25 cellular contexts compared by ENCODE assay signal in genomic region chr7:113000316-113001020, GRCh38.
DNase-seq lines count a peak whose midpoint lies in the region; ATAC-seq and TF ChIP-seq lines count a peak whose summit lies in the region.
"Had no signal": no experiment of that assay in that cellular context is flagged by ENCODE, and none has a peak within 500 bp of the region (broad histone marks: within the 10 kb centered on the region; RNA-seq: fewer than 3 reads in every experiment).

No MANE protein-coding gene starts in this region.

- ATAC-seq in GM18502 (IDR thresholded peaks at IDR 0.05; ENCODE audit: poor library complexity, unreplicated experiment) (peak; percentile 80), GM19467 (IDR thresholded peaks at IDR 0.05; ENCODE audit: unreplicated experiment) (peak; percentile 72), HG02884 (IDR thresholded peaks at IDR 0.05; ENCODE audit: unreplicated experiment) (peak; percentile 87), HG03469 (IDR thresholded peaks at IDR 0.05; ENCODE audit: unreplicated experiment) (peak; percentile 43), left lung (no peak)
- no peak for ATAC-seq in activated CD8-positive, alpha-beta memory T cell treated with anti-CD3 and anti-CD28 coated beads, Interleukin-2, amount 10 ng/mL, durations not matched to agents 7 days and 5 days
- ATAC-seq: GM23338; lower lobe of right lung; stimulated activated memory B cell treated with anti-CD40 and anti-IgM and Interleukin-4, amounts not matched to agents 10 μg/mL and 1 μg/mL and 100 μg/mL, for 72 hours; T-cell had no signal

- TF ChIP-seq CTCF in uterus (IDR thresholded peaks at IDR 0.05) (no peak), left lung (IDR thresholded peaks at IDR 0.05) (no peak)

- CTCF ChIA-PET in activated CD8-positive, alpha-beta memory T cell treated with anti-CD3 and anti-CD28 coated beads, Interleukin-2, amount 10 ng/mL, durations not matched to agents 7 days and 5 days (lab: Charles Lee): no interaction called here

- no peak for TF ChIP-seq POLR2A in uterus (IDR thresholded peaks at IDR 0.05)

- no peak overlapping the region for H3K4me3 Mint-ChIP-seq in activated CD8-positive, alpha-beta memory T cell treated with anti-CD3 and anti-CD28 coated beads, Interleukin-2, amount 10 ng/mL, durations not matched to agents 7 days and 5 days
- H3K4me3 Mint-ChIP-seq: endodermal cell; GM23338; immature natural killer cell; stimulated activated memory B cell treated with anti-CD40 and anti-IgM and Interleukin-4, amounts not matched to agents 10 μg/mL and 1 μg/mL and 100 μg/mL, for 72 hours; T-cell had no signal

- no peaks in the 10 kb centered on the region for H3K27me3 ChIP-seq in uterus
- H3K27me3 ChIP-seq in left lung: no peaks in the 10 kb centered on the region
- H3K27me3 ChIP-seq: ascending aorta, BLaER1 had no signal

- intact Hi-C loops in uterus (cut with DNase I; ENCODE audit: low total_unique reads) (no loop called here), left lung (cut with DNase I) (no loop called here)

- H3K36me3 Mint-ChIP-seq in activated CD8-positive, alpha-beta memory T cell treated with anti-CD3 and anti-CD28 coated beads, Interleukin-2, amount 10 ng/mL, durations not matched to agents 7 days and 5 days: no peaks in the 10 kb centered on the region
- H3K36me3 Mint-ChIP-seq: immature natural killer cell; stimulated activated memory B cell treated with anti-CD40 and anti-IgM and Interleukin-4, amounts not matched to agents 10 μg/mL and 1 μg/mL and 100 μg/mL, for 72 hours; T-cell had no signal

- H3K4me1 Mint-ChIP-seq in activated CD8-positive, alpha-beta memory T cell treated with anti-CD3 and anti-CD28 coated beads, Interleukin-2, amount 10 ng/mL, durations not matched to agents 7 days and 5 days: no peaks in the 10 kb centered on the region
- H3K4me1 Mint-ChIP-seq: endodermal cell; immature natural killer cell; stimulated activated memory B cell treated with anti-CD40 and anti-IgM and Interleukin-4, amounts not matched to agents 10 μg/mL and 1 μg/mL and 100 μg/mL, for 72 hours; T-cell had no signal

- no peaks in the 10 kb centered on the region for H3K4me1 ChIP-seq in uterus
- no peaks in the 10 kb centered on the region for H3K4me1 ChIP-seq in left lung
- H3K4me1 ChIP-seq: ascending aorta, BLaER1, lower lobe of right lung had no signal

- H3K9me3 ChIP-seq in uterus: no peaks in the 10 kb centered on the region
- no peaks in the 10 kb centered on the region for H3K9me3 ChIP-seq in left lung
- H3K9me3 ChIP-seq: ascending aorta, BLaER1, lower lobe of right lung, thoracic aorta had no signal

- no peaks in the 10 kb centered on the region for H3K9me3 Mint-ChIP-seq in activated CD8-positive, alpha-beta memory T cell treated with anti-CD3 and anti-CD28 coated beads, Interleukin-2, amount 10 ng/mL, durations not matched to agents 7 days and 5 days (ENCODE audit: low read depth)
- H3K9me3 Mint-ChIP-seq: endodermal cell; GM23338; stimulated activated memory B cell treated with anti-CD40 and anti-IgM and Interleukin-4, amounts not matched to agents 10 μg/mL and 1 μg/mL and 100 μg/mL, for 72 hours; T-cell had no signal

- H3K4me3 ChIP-seq in uterus: no peak overlapping the region
- H3K4me3 ChIP-seq in left lung: no peak overlapping the region
- H3K4me3 ChIP-seq: ascending aorta, BLaER1, GM23338, lower lobe of right lung, thoracic aorta had no signal

- H3K27ac ChIP-seq in uterus: no peak overlapping the region
- no peak overlapping the region for H3K27ac ChIP-seq in left lung
- H3K27ac ChIP-seq: ascending aorta, BLaER1, lower lobe of right lung, thoracic aorta had no signal

- H3K27ac Mint-ChIP-seq in activated CD8-positive, alpha-beta memory T cell treated with anti-CD3 and anti-CD28 coated beads, Interleukin-2, amount 10 ng/mL, durations not matched to agents 7 days and 5 days: no peak overlapping the region
- H3K27ac Mint-ChIP-seq: endodermal cell; GM23338; immature natural killer cell; stimulated activated memory B cell treated with anti-CD40 and anti-IgM and Interleukin-4, amounts not matched to agents 10 μg/mL and 1 μg/mL and 100 μg/mL, for 72 hours; T-cell had no signal

- no peaks in the 10 kb centered on the region for H3K36me3 ChIP-seq in uterus
- H3K36me3 ChIP-seq in left lung: no peaks in the 10 kb centered on the region
- H3K36me3 ChIP-seq: ascending aorta, BLaER1, lower lobe of right lung, thoracic aorta had no signal

- no peak for DNase-seq in HuH-7.5 (ENCODE audit: low spot score)
- DNase-seq in activated CD8-positive, alpha-beta memory T cell treated with anti-CD3 and anti-CD28 coated beads, Interleukin-2, amount 10 ng/mL, durations not matched to agents 7 days and 5 days: no peak
- no peak for DNase-seq in uterus
- DNase-seq in left lung: no peak
- DNase-seq: activated CD4-positive, alpha-beta T cell treated with anti-CD3 and anti-CD28 coated beads, Interleukin-2, amount 50 U/mL, for 1 hour; activated naive CD4-positive, alpha-beta T cell treated with anti-CD3 and anti-CD28 coated beads, Interleukin-2, amount 50 U/mL, for 16 hours; activated T-cell treated with anti-CD3 and anti-CD28 coated beads for 4 hours; endodermal cell; head of caudate nucleus; immature natural killer cell; lower lobe of right lung; NCI-H187; nucleus accumbens; Right ventricle myocardium superior; stimulated activated CD4-positive, alpha-beta T cell treated with anti-CD3 and anti-CD28 coated beads, Interleukin-15, amount 100 ng/mL, for 24 hours; T-cell had no signal

- H3K27me3 Mint-ChIP-seq in activated CD8-positive, alpha-beta memory T cell treated with anti-CD3 and anti-CD28 coated beads, Interleukin-2, amount 10 ng/mL, durations not matched to agents 7 days and 5 days: peaks cover 2% of the 10 kb centered on the region
- H3K27me3 Mint-ChIP-seq: stimulated activated memory B cell treated with anti-CD40 and anti-IgM and Interleukin-4, amounts not matched to agents 10 μg/mL and 1 μg/mL and 100 μg/mL, for 72 hours had no signal

Comparison
In these comparisons a context has a peak if more than half of its experiments do, and no peak if none do; other contexts are left out.
1. ATAC-seq: peak in GM18502 (single experiment), GM19467 (single experiment), HG02884 (single experiment) and HG03469 (single experiment); none in activated CD8-positive, alpha-beta memory T cell treated with anti-CD3 and anti-CD28 coated beads, Interleukin-2, amount 10 ng/mL, durations not matched to agents 7 days and 5 days (single experiment) and left lung (single experiment).